ENCODE assay signal across 1 cellular context in genomic region chr12:48873096-48873495, GRCh38.
TF ChIP-seq lines count a peak whose summit lies in the region.

No MANE protein-coding gene starts in this region.

TF ChIP-seq in GM23338, 12 proteins besides CTCF, POLR2A, EP300 and RAD21 (continued from another document):
- TF ChIP-seq, protein P1, sequence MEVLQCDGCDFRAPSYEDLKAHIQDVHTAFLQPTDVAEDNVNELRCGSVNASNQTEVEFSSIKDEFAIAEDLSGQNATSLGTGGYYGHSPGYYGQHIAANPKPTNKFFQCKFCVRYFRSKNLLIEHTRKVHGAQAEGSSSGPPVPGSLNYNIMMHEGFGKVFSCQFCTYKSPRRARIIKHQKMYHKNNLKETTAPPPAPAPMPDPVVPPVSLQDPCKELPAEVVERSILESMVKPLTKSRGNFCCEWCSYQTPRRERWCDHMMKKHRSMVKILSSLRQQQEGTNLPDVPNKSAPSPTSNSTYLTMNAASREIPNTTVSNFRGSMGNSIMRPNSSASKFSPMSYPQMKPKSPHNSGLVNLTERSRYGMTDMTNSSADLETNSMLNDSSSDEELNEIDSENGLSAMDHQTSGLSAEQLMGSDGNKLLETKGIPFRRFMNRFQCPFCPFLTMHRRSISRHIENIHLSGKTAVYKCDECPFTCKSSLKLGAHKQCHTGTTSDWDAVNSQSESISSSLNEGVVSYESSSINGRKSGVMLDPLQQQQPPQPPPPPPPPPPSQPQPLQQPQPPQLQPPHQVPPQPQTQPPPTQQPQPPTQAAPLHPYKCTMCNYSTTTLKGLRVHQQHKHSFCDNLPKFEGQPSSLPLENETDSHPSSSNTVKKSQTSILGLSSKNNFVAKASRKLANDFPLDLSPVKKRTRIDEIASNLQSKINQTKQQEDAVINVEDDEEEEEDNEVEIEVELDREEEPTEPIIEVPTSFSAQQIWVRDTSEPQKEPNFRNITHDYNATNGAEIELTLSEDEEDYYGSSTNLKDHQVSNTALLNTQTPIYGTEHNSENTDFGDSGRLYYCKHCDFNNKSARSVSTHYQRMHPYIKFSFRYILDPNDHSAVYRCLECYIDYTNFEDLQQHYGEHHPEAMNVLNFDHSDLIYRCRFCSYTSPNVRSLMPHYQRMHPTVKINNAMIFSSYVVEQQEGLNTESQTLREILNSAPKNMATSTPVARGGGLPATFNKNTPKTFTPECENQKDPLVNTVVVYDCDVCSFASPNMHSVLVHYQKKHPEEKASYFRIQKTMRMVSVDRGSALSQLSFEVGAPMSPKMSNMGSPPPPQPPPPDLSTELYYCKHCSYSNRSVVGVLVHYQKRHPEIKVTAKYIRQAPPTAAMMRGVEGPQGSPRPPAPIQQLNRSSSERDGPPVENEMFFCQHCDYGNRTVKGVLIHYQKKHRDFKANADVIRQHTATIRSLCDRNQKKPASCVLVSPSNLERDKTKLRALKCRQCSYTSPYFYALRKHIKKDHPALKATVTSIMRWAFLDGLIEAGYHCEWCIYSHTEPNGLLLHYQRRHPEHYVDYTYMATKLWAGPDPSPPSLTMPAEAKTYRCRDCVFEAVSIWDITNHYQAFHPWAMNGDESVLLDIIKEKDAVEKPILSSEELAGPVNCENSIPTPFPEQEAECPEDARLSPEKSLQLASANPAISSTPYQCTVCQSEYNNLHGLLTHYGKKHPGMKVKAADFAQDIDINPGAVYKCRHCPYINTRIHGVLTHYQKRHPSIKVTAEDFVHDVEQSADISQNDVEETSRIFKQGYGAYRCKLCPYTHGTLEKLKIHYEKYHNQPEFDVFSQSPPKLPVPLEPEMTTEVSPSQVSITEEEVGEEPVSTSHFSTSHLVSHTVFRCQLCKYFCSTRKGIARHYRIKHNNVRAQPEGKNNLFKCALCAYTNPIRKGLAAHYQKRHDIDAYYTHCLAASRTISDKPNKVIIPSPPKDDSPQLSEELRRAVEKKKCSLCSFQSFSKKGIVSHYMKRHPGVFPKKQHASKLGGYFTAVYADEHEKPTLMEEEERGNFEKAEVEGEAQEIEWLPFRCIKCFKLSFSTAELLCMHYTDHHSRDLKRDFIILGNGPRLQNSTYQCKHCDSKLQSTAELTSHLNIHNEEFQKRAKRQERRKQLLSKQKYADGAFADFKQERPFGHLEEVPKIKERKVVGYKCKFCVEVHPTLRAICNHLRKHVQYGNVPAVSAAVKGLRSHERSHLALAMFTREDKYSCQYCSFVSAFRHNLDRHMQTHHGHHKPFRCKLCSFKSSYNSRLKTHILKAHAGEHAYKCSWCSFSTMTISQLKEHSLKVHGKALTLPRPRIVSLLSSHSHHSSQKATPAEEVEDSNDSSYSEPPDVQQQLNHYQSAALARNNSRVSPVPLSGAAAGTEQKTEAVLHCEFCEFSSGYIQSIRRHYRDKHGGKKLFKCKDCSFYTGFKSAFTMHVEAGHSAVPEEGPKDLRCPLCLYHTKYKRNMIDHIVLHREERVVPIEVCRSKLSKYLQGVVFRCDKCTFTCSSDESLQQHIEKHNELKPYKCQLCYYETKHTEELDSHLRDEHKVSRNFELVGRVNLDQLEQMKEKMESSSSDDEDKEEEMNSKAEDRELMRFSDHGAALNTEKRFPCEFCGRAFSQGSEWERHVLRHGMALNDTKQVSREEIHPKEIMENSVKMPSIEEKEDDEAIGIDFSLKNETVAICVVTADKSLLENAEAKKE (CRISPR knock-in tag; IDR thresholded peaks at IDR 0.05), result no peak
- no peak for TF ChIP-seq EZH2 (IDR thresholded peaks at IDR 0.05; ENCODE audit: low read depth, unreplicated experiment)
- TF ChIP-seq ETS1 (IDR thresholded peaks at IDR 0.05), result no peak
- TF ChIP-seq CREB1 (CRISPR knock-in tag; IDR thresholded peaks at IDR 0.05; ENCODE audit: low read depth), result no peak
- TF ChIP-seq ZNF114 (CRISPR knock-in tag; IDR thresholded peaks at IDR 0.05), result no peak
- TF ChIP-seq, protein P2, sequence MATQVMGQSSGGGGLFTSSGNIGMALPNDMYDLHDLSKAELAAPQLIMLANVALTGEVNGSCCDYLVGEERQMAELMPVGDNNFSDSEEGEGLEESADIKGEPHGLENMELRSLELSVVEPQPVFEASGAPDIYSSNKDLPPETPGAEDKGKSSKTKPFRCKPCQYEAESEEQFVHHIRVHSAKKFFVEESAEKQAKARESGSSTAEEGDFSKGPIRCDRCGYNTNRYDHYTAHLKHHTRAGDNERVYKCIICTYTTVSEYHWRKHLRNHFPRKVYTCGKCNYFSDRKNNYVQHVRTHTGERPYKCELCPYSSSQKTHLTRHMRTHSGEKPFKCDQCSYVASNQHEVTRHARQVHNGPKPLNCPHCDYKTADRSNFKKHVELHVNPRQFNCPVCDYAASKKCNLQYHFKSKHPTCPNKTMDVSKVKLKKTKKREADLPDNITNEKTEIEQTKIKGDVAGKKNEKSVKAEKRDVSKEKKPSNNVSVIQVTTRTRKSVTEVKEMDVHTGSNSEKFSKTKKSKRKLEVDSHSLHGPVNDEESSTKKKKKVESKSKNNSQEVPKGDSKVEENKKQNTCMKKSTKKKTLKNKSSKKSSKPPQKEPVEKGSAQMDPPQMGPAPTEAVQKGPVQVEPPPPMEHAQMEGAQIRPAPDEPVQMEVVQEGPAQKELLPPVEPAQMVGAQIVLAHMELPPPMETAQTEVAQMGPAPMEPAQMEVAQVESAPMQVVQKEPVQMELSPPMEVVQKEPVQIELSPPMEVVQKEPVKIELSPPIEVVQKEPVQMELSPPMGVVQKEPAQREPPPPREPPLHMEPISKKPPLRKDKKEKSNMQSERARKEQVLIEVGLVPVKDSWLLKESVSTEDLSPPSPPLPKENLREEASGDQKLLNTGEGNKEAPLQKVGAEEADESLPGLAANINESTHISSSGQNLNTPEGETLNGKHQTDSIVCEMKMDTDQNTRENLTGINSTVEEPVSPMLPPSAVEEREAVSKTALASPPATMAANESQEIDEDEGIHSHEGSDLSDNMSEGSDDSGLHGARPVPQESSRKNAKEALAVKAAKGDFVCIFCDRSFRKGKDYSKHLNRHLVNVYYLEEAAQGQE (IDR thresholded peaks at IDR 0.05; ENCODE audit: unreplicated experiment), result no peak
- TF ChIP-seq EZH2phosphoT487 (IDR thresholded peaks at IDR 0.05; ENCODE audit: unreplicated experiment), result no peak
- no peak for TF ChIP-seq NANOG (IDR thresholded peaks at IDR 0.05; ENCODE audit: borderline replicate concordance)
- TF ChIP-seq POLR2AphosphoS5 (IDR thresholded peaks at IDR 0.05; ENCODE audit: low read depth), result no peak
